In the genomic region with DNA sequence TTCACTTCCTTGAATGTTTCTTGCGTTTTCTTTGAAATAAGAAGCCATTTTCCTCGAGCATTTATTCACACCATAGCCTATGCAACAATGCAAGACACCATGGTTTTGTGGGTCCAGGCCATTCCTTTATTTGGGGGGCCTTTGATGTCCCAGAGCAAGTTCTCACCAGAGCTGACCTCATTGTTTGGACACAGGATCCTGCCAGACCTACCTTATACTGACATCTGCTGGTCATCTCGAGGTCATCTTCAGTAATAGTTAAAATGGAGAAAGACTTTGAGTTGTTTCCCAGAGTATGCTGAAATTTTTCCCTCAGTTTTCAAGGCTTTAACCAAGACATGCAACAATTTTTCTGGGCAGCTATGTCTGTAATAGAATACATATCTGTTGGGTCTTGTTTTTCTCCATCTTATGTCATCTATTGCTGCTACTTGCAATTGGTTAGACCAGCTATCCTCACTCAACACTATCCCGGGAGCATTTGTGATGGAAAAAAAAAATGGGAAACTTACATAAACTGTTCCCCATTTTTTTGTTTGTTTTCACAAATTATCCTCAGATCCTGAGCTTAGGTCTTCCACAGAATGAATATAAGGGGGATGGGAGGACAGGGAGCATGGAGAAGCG, we compare ENCODE assay signal across 9 cellular contexts. TPM values are rescaled to one million over a fixed set of nuclear protein-coding genes. Genes with fewer than 3 reads are reported as not detected.
DNase-seq lines count a peak whose midpoint lies in the region; ATAC-seq and TF ChIP-seq lines count a peak whose summit lies in the region.
"Had no signal": no experiment of that assay in that cellular context is flagged by ENCODE, and none has a peak within 500 bp of the region (broad histone marks: within the 10 kb centered on the region; RNA-seq: fewer than 3 reads in every experiment).

No MANE protein-coding gene starts in this region.

- DNase-seq in A673 (ENCODE audit: low spot score) (peak; percentile 8), NT2/D1 (ENCODE audit: low read depth, low spot score) (peak; percentile 40), epithelial cell of esophagus (ENCODE audit: low read depth) (peak; percentile 45), MG63 (no peak)
- no peak for DNase-seq in activated effector memory CD4-positive, alpha-beta T cell treated with anti-CD3 and anti-CD28 coated beads, Interleukin-2, amount 50 U/mL, for 16 hours
- DNase-seq: activated naive CD8-positive, alpha-beta T cell treated with anti-CD3 and anti-CD28 coated beads, Interleukin-2, amount 10 ng/mL, durations not matched to agents 7 days and 5 days had no signal

- H3K27me3 Mint-ChIP-seq in activated T-helper 17 cell treated with anti-CD3 and anti-CD28 coated beads, Interleukin-2, amount 50 U/mL, for 72 hours, result peaks cover 15% of the 10 kb centered on the region

- no peak overlapping the region for H3K4me3 ChIP-seq in A673 (ENCODE audit: low read depth, low read length, poor library complexity, severe bottlenecking)
- H3K4me3 ChIP-seq in NT2/D1 (ENCODE audit: insufficient read length, low read depth), result no peak overlapping the region
- no peak overlapping the region for H3K4me3 ChIP-seq in epithelial cell of esophagus (ENCODE audit: low read length)
- no peak overlapping the region for H3K4me3 ChIP-seq in parathyroid adenoma (ENCODE audit: low read depth, low read length)
- no peak overlapping the region for H3K4me3 ChIP-seq in MG63

- intact Hi-C loops in A673 (cut with micrococcal nuclease; ENCODE audit: unreplicated experiment), result loop anchor here (10.0 kb wide), 1 partner anchor 989 kb away; no protein-coding TSS in a partner anchor

- TF ChIP-seq CTCF in A673 (conservative IDR thresholded peaks at IDR 0.05; ENCODE audit: low read depth, low read length), result peak; percentile 48
- peak; percentile 58 for TF ChIP-seq CTCF in epithelial cell of esophagus (IDR thresholded peaks at IDR 0.05; ENCODE audit: insufficient read depth, low read depth, low read length, missing control alignments)
- TF ChIP-seq CTCF in parathyroid adenoma (IDR thresholded peaks at IDR 0.05), result peak; percentile 53

- H3K9me3 ChIP-seq in A673 (ENCODE audit: low read depth, low read length, poor library complexity, severe bottlenecking), result no peaks in the 10 kb centered on the region
- H3K9me3 ChIP-seq in NT2/D1 (ENCODE audit: insufficient read depth, low read length), result peaks cover 31% of the 10 kb centered on the region; the same call in 1 of the 2 replicates
- no peaks in the 10 kb centered on the region for H3K9me3 ChIP-seq in parathyroid adenoma (ENCODE audit: control insufficient read depth, low read length)
- no peaks in the 10 kb centered on the region for H3K9me3 ChIP-seq in MG63

- H3K4me3 Mint-ChIP-seq in activated T-helper 17 cell treated with anti-CD3 and anti-CD28 coated beads, Interleukin-2, amount 50 U/mL, for 72 hours, result no peak overlapping the region
- H3K4me3 Mint-ChIP-seq: activated naive CD8-positive, alpha-beta T cell treated with anti-CD3 and anti-CD28 coated beads, Interleukin-2, amount 10 ng/mL, durations not matched to agents 7 days and 5 days had no signal

- no peaks in the 10 kb centered on the region for H3K36me3 Mint-ChIP-seq in activated T-helper 17 cell treated with anti-CD3 and anti-CD28 coated beads, Interleukin-2, amount 50 U/mL, for 72 hours (ENCODE audit: low read depth)
- H3K36me3 Mint-ChIP-seq: activated naive CD8-positive, alpha-beta T cell treated with anti-CD3 and anti-CD28 coated beads, Interleukin-2, amount 10 ng/mL, durations not matched to agents 7 days and 5 days had no signal

- H3K4me2 ChIP-seq in parathyroid adenoma (ENCODE audit: low read length), result no peak overlapping the region

- ATAC-seq in GM18867 (IDR thresholded peaks at IDR 0.05; ENCODE audit: unreplicated experiment), result peak; percentile 56
- ATAC-seq in activated T-helper 17 cell treated with anti-CD3 and anti-CD28 coated beads, Interleukin-2, amount 50 U/mL, for 72 hours (replicated peaks), result no peak

- no peak overlapping the region for H3K27ac Mint-ChIP-seq in activated T-helper 17 cell treated with anti-CD3 and anti-CD28 coated beads, Interleukin-2, amount 50 U/mL, for 72 hours
- H3K27ac Mint-ChIP-seq: activated naive CD8-positive, alpha-beta T cell treated with anti-CD3 and anti-CD28 coated beads, Interleukin-2, amount 10 ng/mL, durations not matched to agents 7 days and 5 days had no signal

- H3K4me1 Mint-ChIP-seq in activated T-helper 17 cell treated with anti-CD3 and anti-CD28 coated beads, Interleukin-2, amount 50 U/mL, for 72 hours, result no peaks in the 10 kb centered on the region

- H3K9me3 Mint-ChIP-seq in activated T-helper 17 cell treated with anti-CD3 and anti-CD28 coated beads, Interleukin-2, amount 50 U/mL, for 72 hours, result peaks cover 4% of the 10 kb centered on the region

- no TSS peak for BruUV-seq in A673 (replicated peaks; lab: Mats Ljungman, UMichigan)

- H3K27me3 ChIP-seq in A673 (replicated peaks; ENCODE audit: insufficient read depth, low read depth, low read length, poor library complexity) (no peaks in the 10 kb centered on the region), NT2/D1 (ENCODE audit: insufficient read depth, insufficient read length) (peaks cover under 1% of the 10 kb centered on the region), parathyroid adenoma (ENCODE audit: control insufficient read depth, insufficient read depth, low read length) (no peaks in the 10 kb centered on the region), MG63 (no peaks in the 10 kb centered on the region)

- H3K27ac ChIP-seq in A673 (ENCODE audit: low read depth, low read length, poor library complexity, severe bottlenecking) (no peak overlapping the region), parathyroid adenoma (no peak overlapping the region)

- CTCF ChIA-PET in A673 (lab: Charles Lee), result no interaction called here

- no peaks in the 10 kb centered on the region for H3K79me2 ChIP-seq in parathyroid adenoma

- H3K36me3 ChIP-seq in A673 (ENCODE audit: insufficient read depth, low read length, poor library complexity, severe bottlenecking) (no peaks in the 10 kb centered on the region), NT2/D1 (ENCODE audit: insufficient read depth, insufficient read length, low read length) (no peaks in the 10 kb centered on the region), parathyroid adenoma (ENCODE audit: control insufficient read depth, insufficient read depth, low read length) (no peaks in the 10 kb centered on the region), MG63 (no peaks in the 10 kb centered on the region)

- H3K4me1 ChIP-seq in A673 (ENCODE audit: insufficient read depth, low read length, poor library complexity, severe bottlenecking) (no peaks in the 10 kb centered on the region), NT2/D1 (ENCODE audit: insufficient read depth, insufficient read length) (no peaks in the 10 kb centered on the region), parathyroid adenoma (no peaks in the 10 kb centered on the region)

- H2AFZ ChIP-seq in parathyroid adenoma, result no peak overlapping the region

- POLR2A ChIA-PET in A673 (lab: Charles Lee; ENCODE audit: low non-redundant PET), result no interaction called here

- H3K9ac ChIP-seq in NT2/D1 (ENCODE audit: insufficient read length, low read depth), result no peak overlapping the region
- H3K9ac ChIP-seq in parathyroid adenoma, result no peak overlapping the region

RNA-seq across cellular contexts. Expression of a gene that starts 34.0 kb away (rescaled TPM):
- 6.9 and 8.0 TPM in 2 replicates for total RNA-seq in A673 (2021)
- total RNA-seq in MG63 (2014; rRNA removed; shearing (Covaris generic); ENCODE audit: low replicate concordance), result 211 and 220 TPM in 2 replicates
- total RNA-seq in activated T-helper 17 cell treated with anti-CD3 and anti-CD28 coated beads, Interleukin-2, amount 50 U/mL, for 72 hours, result under 1 TPM in 1 of 2 donors, not detected in 1; 0.52 TPM

Comparison
In these comparisons a context has a peak if more than half of its experiments do, and no peak if none do; other contexts are left out.
1. DNase-seq: peak in A673 (single experiment), NT2/D1 (single experiment) and epithelial cell of esophagus (single experiment); none in MG63 (single experiment) and activated effector memory CD4-positive, alpha-beta T cell treated with anti-CD3 and anti-CD28 coated beads, Interleukin-2, amount 50 U/mL, for 16 hours (single experiment).
2. RNA of a gene that starts 34.0 kb away (total RNA-seq): 211 to 220 TPM in MG63; 6.9 to 8.0 TPM in A673 and 0.52 TPM in activated T-helper 17 cell treated with anti-CD3 and anti-CD28 coated beads, Interleukin-2, amount 50 U/mL, for 72 hours; every median in the first group is over 10 times any median in the second.
3. Peak in every context shown above with its lines, with median percentiles within 50 percentile points of each other: CTCF ChIP-seq.